In the genomic region with DNA sequence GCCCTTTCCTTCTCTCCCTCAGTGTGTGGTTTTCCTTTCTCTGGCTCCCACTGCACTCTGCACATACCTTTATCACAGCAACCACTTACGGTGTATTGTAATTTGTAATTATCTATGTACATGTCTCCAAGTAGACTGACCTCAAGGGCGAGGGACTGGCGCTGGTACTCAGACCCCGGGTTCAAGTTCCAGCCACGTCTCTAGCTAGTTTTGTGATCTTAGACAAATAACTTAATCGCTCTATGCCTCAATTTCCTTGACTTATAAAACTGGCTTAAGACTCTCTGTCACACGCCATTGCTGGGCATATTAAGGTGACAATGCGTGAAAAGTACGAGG, we compare ENCODE assay signal across 8 cellular contexts. TPM values are rescaled to one million over a fixed set of nuclear protein-coding genes. Genes with fewer than 3 reads are reported as not detected.
DNase-seq lines count a peak whose midpoint lies in the region; ATAC-seq and TF ChIP-seq lines count a peak whose summit lies in the region.

No MANE protein-coding gene starts in this region.

- peak overlapping the region; percentile 86 to 92 for H3K27ac Mint-ChIP-seq in natural killer cell treated with Interleukin-12 subunit alpha and Interleukin-12 subunit beta and Interleukin-15 and Interleukin-18, amount 100 ng/mL, for 72 hours

- H3K36me3 Mint-ChIP-seq in natural killer cell treated with Interleukin-12 subunit alpha and Interleukin-12 subunit beta and Interleukin-15 and Interleukin-18, amount 100 ng/mL, for 72 hours: no peaks in the 10 kb centered on the region

- POLR2A ChIA-PET in BJ (lab: Charles Lee): no interaction called here

- H3K4me3 ChIP-seq in BJ (ENCODE audit: low read depth, low read length) (peak overlapping the region; percentile 88), LNCaP clone FGC (ENCODE audit: low read depth, low read length) (peak overlapping the region; percentile 96), coronary artery (peak overlapping the region; percentile 92)

- no peak for ATAC-seq in natural killer cell treated with Interleukin-12 subunit alpha and Interleukin-12 subunit beta and Interleukin-15 and Interleukin-18, amount 100 ng/mL, for 72 hours
- no peak for ATAC-seq in GM21360 (IDR thresholded peaks at IDR 0.05; ENCODE audit: unreplicated experiment)

- peaks cover 40 to 44% of the 10 kb centered on the region in 2 donors for H3K4me1 Mint-ChIP-seq in natural killer cell treated with Interleukin-12 subunit alpha and Interleukin-12 subunit beta and Interleukin-15 and Interleukin-18, amount 100 ng/mL, for 72 hours (ENCODE audit: low read depth in 2 of 2)

- no peaks in the 10 kb centered on the region for H3K27me3 ChIP-seq in BJ (ENCODE audit: control insufficient read depth, insufficient read depth, low read length)

- H3K27ac ChIP-seq in coronary artery: peak overlapping the region; percentile 85 to 97

- no peaks in the 10 kb centered on the region for H3K36me3 ChIP-seq in BJ (ENCODE audit: control insufficient read depth, insufficient read depth, low read length)

- no peak for TF ChIP-seq CTCF in BJ (IDR thresholded peaks at IDR 0.05; ENCODE audit: insufficient read depth, low read depth, low read length)
- no peak for TF ChIP-seq CTCF in LNCaP clone FGC (IDR thresholded peaks at IDR 0.05; ENCODE audit: control insufficient read depth, extremely low read depth, insufficient read depth)
- no peak for TF ChIP-seq CTCF in coronary artery (IDR thresholded peaks at IDR 0.05)

- no peaks in the 10 kb centered on the region for H3K27me3 Mint-ChIP-seq in natural killer cell treated with Interleukin-12 subunit alpha and Interleukin-12 subunit beta and Interleukin-15 and Interleukin-18, amount 100 ng/mL, for 72 hours

- H3K4me3 Mint-ChIP-seq in natural killer cell treated with Interleukin-12 subunit alpha and Interleukin-12 subunit beta and Interleukin-15 and Interleukin-18, amount 100 ng/mL, for 72 hours: peak overlapping the region; percentile 87

- CTCF ChIA-PET in BJ (lab: Yijun Ruan, JAX): interaction anchor here (0.9 to 3.9 kb wide), 2 partner anchors 10 to 40 kb away, joined by 4 to 19 read pairs; no protein-coding TSS in a partner anchor

- no peaks in the 10 kb centered on the region for H3K9me3 Mint-ChIP-seq in natural killer cell treated with Interleukin-12 subunit alpha and Interleukin-12 subunit beta and Interleukin-15 and Interleukin-18, amount 100 ng/mL, for 72 hours

- no peak for DNase-seq in BJ (ENCODE audit: low read depth)
- no peak for DNase-seq in LNCaP clone FGC (ENCODE audit: low read depth)
- no peak for DNase-seq in coronary artery (ENCODE audit: low spot score)
- DNase-seq in natural killer cell treated with Interleukin-12 subunit alpha and Interleukin-12 subunit beta and Interleukin-15 and Interleukin-18, amount 100 ng/mL, for 72 hours (ENCODE audit: low spot score): no peak
- no peak for DNase-seq in NCI-H2107 (lab: John Stamatoyannopoulos, UW)
- no peak for DNase-seq in SHP77 treated with DMSO at 0.1 percent for 48 hours (lab: John Stamatoyannopoulos, UW)
- DNase-seq in DMS 273 (lab: John Stamatoyannopoulos, UW; ENCODE audit: unreplicated experiment): no peak

RNA-seq across cellular contexts. Expression of a gene that starts 0.6 kb away (rescaled TPM):
- 9.9 and 16.9 TPM in 2 replicates for polyA plus RNA-seq in BJ (2011; rRNA removed)
- 2.7 and 3.0 TPM in 2 replicates for polyA minus RNA-seq in BJ (2011; rRNA and poly(A)+ RNA removed)
- 10 to 100 TPM; 41.2 to 47.1 TPM for total RNA-seq in natural killer cell treated with Interleukin-12 subunit alpha and Interleukin-12 subunit beta and Interleukin-15 and Interleukin-18, amount 100 ng/mL, for 72 hours

RNA-seq across cellular contexts. Expression of a gene that starts 33.1 kb away (rescaled TPM):
- 0.17 and 0.20 TPM in 2 replicates for polyA plus RNA-seq in BJ (2011; rRNA removed)
- 0.14 and 0.15 TPM in 2 replicates for polyA minus RNA-seq in BJ (2011; rRNA and poly(A)+ RNA removed)
- not detected for total RNA-seq in natural killer cell treated with Interleukin-12 subunit alpha and Interleukin-12 subunit beta and Interleukin-15 and Interleukin-18, amount 100 ng/mL, for 72 hours
